1 cellular context compared by ENCODE assay signal in genomic region chr9:130211548-130212226, GRCh38.
TF ChIP-seq lines count a peak whose summit lies in the region.

No MANE protein-coding gene starts in this region.

TF ChIP-seq in WTC11, 78 proteins besides CTCF, POLR2A, EP300 and RAD21 (continued from another document):
- TF ChIP-seq, protein P1, sequence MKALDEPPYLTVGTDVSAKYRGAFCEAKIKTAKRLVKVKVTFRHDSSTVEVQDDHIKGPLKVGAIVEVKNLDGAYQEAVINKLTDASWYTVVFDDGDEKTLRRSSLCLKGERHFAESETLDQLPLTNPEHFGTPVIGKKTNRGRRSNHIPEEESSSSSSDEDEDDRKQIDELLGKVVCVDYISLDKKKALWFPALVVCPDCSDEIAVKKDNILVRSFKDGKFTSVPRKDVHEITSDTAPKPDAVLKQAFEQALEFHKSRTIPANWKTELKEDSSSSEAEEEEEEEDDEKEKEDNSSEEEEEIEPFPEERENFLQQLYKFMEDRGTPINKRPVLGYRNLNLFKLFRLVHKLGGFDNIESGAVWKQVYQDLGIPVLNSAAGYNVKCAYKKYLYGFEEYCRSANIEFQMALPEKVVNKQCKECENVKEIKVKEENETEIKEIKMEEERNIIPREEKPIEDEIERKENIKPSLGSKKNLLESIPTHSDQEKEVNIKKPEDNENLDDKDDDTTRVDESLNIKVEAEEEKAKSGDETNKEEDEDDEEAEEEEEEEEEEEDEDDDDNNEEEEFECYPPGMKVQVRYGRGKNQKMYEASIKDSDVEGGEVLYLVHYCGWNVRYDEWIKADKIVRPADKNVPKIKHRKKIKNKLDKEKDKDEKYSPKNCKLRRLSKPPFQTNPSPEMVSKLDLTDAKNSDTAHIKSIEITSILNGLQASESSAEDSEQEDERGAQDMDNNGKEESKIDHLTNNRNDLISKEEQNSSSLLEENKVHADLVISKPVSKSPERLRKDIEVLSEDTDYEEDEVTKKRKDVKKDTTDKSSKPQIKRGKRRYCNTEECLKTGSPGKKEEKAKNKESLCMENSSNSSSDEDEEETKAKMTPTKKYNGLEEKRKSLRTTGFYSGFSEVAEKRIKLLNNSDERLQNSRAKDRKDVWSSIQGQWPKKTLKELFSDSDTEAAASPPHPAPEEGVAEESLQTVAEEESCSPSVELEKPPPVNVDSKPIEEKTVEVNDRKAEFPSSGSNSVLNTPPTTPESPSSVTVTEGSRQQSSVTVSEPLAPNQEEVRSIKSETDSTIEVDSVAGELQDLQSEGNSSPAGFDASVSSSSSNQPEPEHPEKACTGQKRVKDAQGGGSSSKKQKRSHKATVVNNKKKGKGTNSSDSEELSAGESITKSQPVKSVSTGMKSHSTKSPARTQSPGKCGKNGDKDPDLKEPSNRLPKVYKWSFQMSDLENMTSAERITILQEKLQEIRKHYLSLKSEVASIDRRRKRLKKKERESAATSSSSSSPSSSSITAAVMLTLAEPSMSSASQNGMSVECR (CRISPR knock-in tag; IDR thresholded peaks at IDR 0.05; ENCODE audit: borderline replicate concordance) = no peak
